Comparison of ENCODE assay signal across 14 cellular contexts in the genomic region with DNA sequence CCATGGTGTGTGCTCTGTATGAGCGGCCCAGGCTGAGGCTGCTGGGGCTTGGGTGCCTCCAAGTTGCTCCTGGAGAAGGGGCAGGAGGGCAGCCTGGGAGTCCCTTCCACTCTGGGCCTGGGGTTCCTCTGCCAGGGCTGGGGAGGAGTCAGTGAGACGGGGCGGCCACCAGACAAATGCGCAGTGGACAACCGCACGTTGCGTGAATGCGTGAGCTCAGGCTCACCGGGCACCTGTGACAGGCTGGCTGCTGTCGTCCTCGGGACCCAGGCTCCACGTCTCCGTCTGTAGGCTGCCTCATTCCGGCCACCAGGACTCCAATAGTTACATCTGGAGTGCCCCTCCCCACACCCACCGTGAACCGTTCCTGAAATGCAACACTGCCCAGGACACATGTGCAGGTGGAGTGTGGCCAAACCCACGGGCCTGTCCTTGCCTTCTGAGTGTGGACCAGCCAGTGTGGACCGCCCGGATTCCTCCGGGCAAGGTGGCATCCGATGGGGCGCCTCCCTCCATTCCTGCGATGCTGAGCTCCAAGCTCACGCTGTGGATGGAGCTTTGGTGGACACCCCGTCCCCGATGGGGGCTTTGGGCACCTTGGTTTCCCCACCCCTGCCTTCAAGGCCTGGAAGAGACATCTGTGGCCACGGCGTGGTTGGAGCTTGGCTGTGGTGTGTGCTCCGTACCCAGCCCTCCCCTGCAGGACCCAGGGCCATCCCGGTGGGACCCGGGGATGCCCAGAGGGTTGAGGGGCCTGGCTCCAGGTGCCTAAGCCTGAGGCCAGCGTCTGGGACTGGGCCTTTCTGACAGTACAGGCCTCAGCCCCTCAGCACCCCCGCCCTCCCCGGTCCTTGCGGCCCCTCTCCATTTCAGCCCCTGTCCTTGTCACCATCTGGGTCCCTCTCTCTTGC.
"Had no signal": no experiment of that assay in that cellular context is flagged by ENCODE, and none has a peak within 500 bp of the region (broad histone marks: within the 10 kb centered on the region; RNA-seq: fewer than 3 reads in every experiment).

No MANE protein-coding gene starts in this region.

- DNase-seq: activated CD4-positive, alpha-beta T cell treated with anti-CD3 and anti-CD28 coated beads for 1 hour; activated effector memory CD4-positive, alpha-beta T cell treated with anti-CD3 and anti-CD28 coated beads, Interleukin-2, amount 50 U/mL, for 16 hours; activated T-cell treated with anti-CD3 and anti-CD28 coated beads, Interleukin-2, amount 50 U/mL, for 72 hours; foreskin fibroblast; left colon; mammary epithelial cell; naive B cell; stimulated activated naive CD4-positive, alpha-beta T cell; thyroid gland; WERI-Rb-1 had no signal

- H3K27me3 ChIP-seq: cardiac muscle cell, hepatocyte, pancreas, thyroid gland had no signal

- H3K36me3 ChIP-seq: cardiac muscle cell, pancreas, thyroid gland, WERI-Rb-1 had no signal

- H3K4me1 ChIP-seq: pancreas had no signal

- ATAC-seq: activated T-cell treated with anti-CD3 and anti-CD28 coated beads, Interleukin-2, amount 50 U/mL, for 72 hours; left colon had no signal

- H3K9me3 ChIP-seq: pancreas, thyroid gland had no signal

- H3K27ac ChIP-seq: cardiac muscle cell, epithelial cell of prostate, pancreas, thyroid gland, WERI-Rb-1 had no signal

- H3K4me3 ChIP-seq: cardiac muscle cell, hepatocyte, pancreas, thyroid gland had no signal
